In genomic region chr3:105944721-105945120, GRCh38 we compare ENCODE assay signal across 17 cellular contexts.
DNase-seq lines count a peak whose midpoint lies in the region; ATAC-seq and TF ChIP-seq lines count a peak whose summit lies in the region.
"Had no signal": no experiment of that assay in that cellular context is flagged by ENCODE, and none has a peak within 500 bp of the region (broad histone marks: within the 10 kb centered on the region; RNA-seq: fewer than 3 reads in every experiment).

No MANE protein-coding gene starts in this region.

- POLR2A ChIA-PET in CD8-positive, alpha-beta T cell (lab: Charles Lee): no interaction called here

- H3K27me3 ChIP-seq in MG63 (no peaks in the 10 kb centered on the region), upper lobe of left lung (no peaks in the 10 kb centered on the region)
- no peaks in the 10 kb centered on the region for H3K27me3 ChIP-seq in CD8-positive, alpha-beta T cell (ENCODE audit: insufficient read depth, low read length)

- intact Hi-C loops in CD8-positive, alpha-beta T cell (cut with DNase I, micrococcal nuclease): no loop called here

- no peaks in the 10 kb centered on the region for H3K4me1 Mint-ChIP-seq in CD8-positive, alpha-beta T cell (ENCODE audit: low read depth)
- H3K4me1 Mint-ChIP-seq: activated naive CD8-positive, alpha-beta T cell treated with anti-CD3 and anti-CD28 coated beads, Interleukin-2, amount 50 U/mL, for 24 hours; naive B cell had no signal

- no peak overlapping the region for H3K27ac Mint-ChIP-seq in CD8-positive, alpha-beta T cell
- H3K27ac Mint-ChIP-seq: activated naive CD8-positive, alpha-beta T cell treated with anti-CD3 and anti-CD28 coated beads, Interleukin-2, amount 50 U/mL, for 24 hours had no signal

- no peaks in the 10 kb centered on the region for H3K4me1 ChIP-seq in upper lobe of left lung
- no peaks in the 10 kb centered on the region for H3K4me1 ChIP-seq in CD8-positive, alpha-beta T cell (ENCODE audit: insufficient read depth, low read length)

- no peak for TF ChIP-seq POLR2A in upper lobe of left lung (IDR thresholded peaks at IDR 0.05)

- DNase-seq in EH (ENCODE audit: low read depth) (peak; percentile 91), MG63 (peak; percentile 41), choroid plexus epithelial cell (ENCODE audit: low read depth) (peak; percentile 62), myocyte (ENCODE audit: low read depth) (peak; percentile 58), NCI-H526 (lab: John Stamatoyannopoulos, UW) (no peak), upper lobe of left lung (no peak)
- DNase-seq in CD8-positive, alpha-beta T cell: no peak
- DNase-seq: activated CD4-positive, alpha-beta T cell treated with anti-CD3 and anti-CD28 coated beads for 48 hours; activated naive CD8-positive, alpha-beta T cell treated with anti-CD3 and anti-CD28 coated beads, Interleukin-2, amount 50 U/mL, for 24 hours; activated T-cell treated with anti-CD3 and anti-CD28 coated beads, Interleukin-2, amount 50 U/mL, for 4 hours; effector memory CD4-positive, alpha-beta T cell; left cardiac atrium; naive B cell; NCI-H1105 treated with DMSO at 0.1 percent for 48 hours; NCI-H510A treated with DMSO at 0.1 percent for 48 hours; stimulated activated naive CD4-positive, alpha-beta T cell treated with Interleukin-2 at 50 U/mL for 16 hours had no signal

- H3K36me3 ChIP-seq in MG63: no peaks in the 10 kb centered on the region
- H3K36me3 ChIP-seq in upper lobe of left lung: no peaks in the 10 kb centered on the region
- no peaks in the 10 kb centered on the region for H3K36me3 ChIP-seq in CD8-positive, alpha-beta T cell (ENCODE audit: insufficient read depth, low read length)

- H3K4me3 ChIP-seq in MG63: no peak overlapping the region
- no peak overlapping the region for H3K4me3 ChIP-seq in choroid plexus epithelial cell (ENCODE audit: low read depth, low read length)
- no peak overlapping the region for H3K4me3 ChIP-seq in upper lobe of left lung
- H3K4me3 ChIP-seq in CD8-positive, alpha-beta T cell (ENCODE audit: low read depth, low read length): no peak overlapping the region

- H3K27me3 Mint-ChIP-seq in CD8-positive, alpha-beta T cell (ENCODE audit: low read depth): no peaks in the 10 kb centered on the region
- H3K27me3 Mint-ChIP-seq: activated naive CD8-positive, alpha-beta T cell treated with anti-CD3 and anti-CD28 coated beads, Interleukin-2, amount 50 U/mL, for 24 hours; naive B cell had no signal

- TF ChIP-seq CTCF in choroid plexus epithelial cell (conservative IDR thresholded peaks at IDR 0.05; ENCODE audit: low read depth, low read length): no peak
- TF ChIP-seq CTCF in upper lobe of left lung (IDR thresholded peaks at IDR 0.05): no peak
- no peak for TF ChIP-seq CTCF in CD8-positive, alpha-beta T cell (IDR thresholded peaks at IDR 0.05)

- no peak overlapping the region for H3K4me3 Mint-ChIP-seq in CD8-positive, alpha-beta T cell
- H3K4me3 Mint-ChIP-seq: activated naive CD8-positive, alpha-beta T cell treated with anti-CD3 and anti-CD28 coated beads, Interleukin-2, amount 50 U/mL, for 24 hours; activated T-cell treated with anti-CD3 and anti-CD28 coated beads, Interleukin-2, amount 50 U/mL, for 4 hours; naive B cell had no signal

- no peaks in the 10 kb centered on the region for H3K9me3 ChIP-seq in MG63
- H3K9me3 ChIP-seq in upper lobe of left lung: no peaks in the 10 kb centered on the region
- no peaks in the 10 kb centered on the region for H3K9me3 ChIP-seq in CD8-positive, alpha-beta T cell (ENCODE audit: low read length)

- TF ChIP-seq EP300 in upper lobe of left lung (IDR thresholded peaks at IDR 0.05): no peak

- CTCF ChIA-PET in CD8-positive, alpha-beta T cell (lab: Charles Lee): no interaction called here

- WGBS in upper lobe of left lung, 2 donors: 88 to 90% methylated on average over 3 of the region's 3 CpGs

- H3K9me3 Mint-ChIP-seq in CD8-positive, alpha-beta T cell: no peaks in the 10 kb centered on the region
- H3K9me3 Mint-ChIP-seq: activated T-cell treated with anti-CD3 and anti-CD28 coated beads, Interleukin-2, amount 50 U/mL, for 4 hours; naive B cell had no signal

- no peaks in the 10 kb centered on the region for H3K36me3 Mint-ChIP-seq in CD8-positive, alpha-beta T cell
- H3K36me3 Mint-ChIP-seq: naive B cell had no signal

- no peak for ATAC-seq in GM21723 (IDR thresholded peaks at IDR 0.05; ENCODE audit: unreplicated experiment)
- no peak for ATAC-seq in upper lobe of left lung (ENCODE audit: low FRiP score in 2 of 2)
- ATAC-seq in CD8-positive, alpha-beta T cell: no peak
- ATAC-seq: activated naive CD8-positive, alpha-beta T cell treated with anti-CD3 and anti-CD28 coated beads, Interleukin-2, amount 50 U/mL, for 24 hours; activated T-cell treated with anti-CD3 and anti-CD28 coated beads, Interleukin-2, amount 50 U/mL, for 4 hours; left cardiac atrium had no signal

- no peak overlapping the region for H3K27ac ChIP-seq in upper lobe of left lung
- H3K27ac ChIP-seq in CD8-positive, alpha-beta T cell (ENCODE audit: low read depth, low read length): no peak overlapping the region

Comparison
In these comparisons a context has a peak if more than half of its experiments do, and no peak if none do; other contexts are left out.
1. DNase-seq: peak in EH (single experiment), MG63 (single experiment), choroid plexus epithelial cell (single experiment) and myocyte (single experiment); none in NCI-H526 (0 of 2), upper lobe of left lung (0 of 2) and CD8-positive, alpha-beta T cell (0 of 7).